In the genomic region with DNA sequence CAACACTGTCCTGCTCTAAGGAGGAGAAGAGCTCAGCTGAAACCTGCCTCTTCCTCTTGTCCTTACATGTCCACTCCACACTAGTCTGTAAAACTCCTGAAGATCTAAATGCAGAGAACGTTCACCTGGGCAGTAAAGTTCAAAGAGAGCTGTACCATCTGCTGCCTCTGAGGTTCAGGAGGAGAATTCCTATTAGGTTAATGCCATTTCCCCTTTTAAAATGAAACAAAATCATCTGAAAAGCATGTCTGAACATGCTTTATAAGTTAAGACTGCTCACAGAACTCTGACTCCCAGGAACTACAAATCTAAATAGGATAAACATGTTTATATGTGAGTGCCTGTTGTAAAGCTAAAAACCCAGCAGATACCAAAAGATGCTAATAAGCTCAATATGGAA, we compare ENCODE assay signal across 19 cellular contexts.
"Had no signal": no experiment of that assay in that cellular context is flagged by ENCODE, and none has a peak within 500 bp of the region (broad histone marks: within the 10 kb centered on the region; RNA-seq: fewer than 3 reads in every experiment).

No MANE protein-coding gene starts in this region.

- H3K9me3 ChIP-seq: gastrocnemius medialis, heart right ventricle, lower lobe of right lung, tibial artery, uterus had no signal

- H3K4me1 ChIP-seq: gastrocnemius medialis, heart right ventricle, lower lobe of right lung, parathyroid adenoma, uterus had no signal

- H3K27ac Mint-ChIP-seq: activated CD4-positive, alpha-beta memory T cell treated with anti-CD3 and anti-CD28 coated beads for 36 hours; stimulated activated memory B cell treated with anti-CD40 and anti-IgM and Interleukin-4, amounts not matched to agents 10 μg/mL and 1 μg/mL and 100 μg/mL, for 72 hours; T-cell had no signal

- H3K9me3 Mint-ChIP-seq: activated CD4-positive, alpha-beta memory T cell treated with anti-CD3 and anti-CD28 coated beads for 36 hours; activated naive CD4-positive, alpha-beta T cell treated with anti-CD3 and anti-CD28 coated beads, Interleukin-2, amount 50 U/mL, for 72 hours; activated T-cell treated with anti-CD3 and anti-CD28 coated beads, Interleukin-2, amount 50 U/mL, for 4 hours; central memory CD8-positive, alpha-beta T cell; stimulated activated memory B cell treated with anti-CD40 and anti-IgM and Interleukin-4, amounts not matched to agents 10 μg/mL and 1 μg/mL and 100 μg/mL, for 72 hours; T-cell had no signal

- H3K79me2 ChIP-seq: parathyroid adenoma had no signal

- H3K4me3 ChIP-seq: gastrocnemius medialis, heart right ventricle, lower lobe of right lung, tibial artery, uterus had no signal

- ATAC-seq: activated naive CD4-positive, alpha-beta T cell treated with anti-CD3 and anti-CD28 coated beads, Interleukin-2, amount 50 U/mL, for 72 hours; activated T-cell treated with anti-CD3 and anti-CD28 coated beads, Interleukin-2, amount 50 U/mL, for 4 hours; gastrocnemius medialis; heart right ventricle; left cardiac atrium; lower lobe of right lung; stimulated activated memory B cell treated with anti-CD40 and anti-IgM and Interleukin-4, amounts not matched to agents 10 μg/mL and 1 μg/mL and 100 μg/mL, for 72 hours; T-cell had no signal

- DNase-seq: activated CD4-positive, alpha-beta memory T cell treated with anti-CD3 and anti-CD28 coated beads for 36 hours; activated CD4-positive, alpha-beta T cell treated with anti-CD3 and anti-CD28 coated beads for 1 hour; activated gamma-delta T cell; activated T-cell treated with anti-CD3 and anti-CD28 coated beads, Interleukin-2, amount 50 U/mL, for 4 hours; cortex of kidney; effector CD8-positive, alpha-beta T cell; gastrocnemius medialis; heart right ventricle; left cardiac atrium; lower lobe of right lung; stimulated activated CD4-positive, alpha-beta T cell treated with anti-CD3 and anti-CD28 coated beads, Interleukin-12 subunit alpha, Interleukin-12 subunit beta, amount 100 ng/mL, for 4 hours; T-cell; T-helper 9 cell; tibial artery; uterus had no signal

- H2AFZ ChIP-seq: parathyroid adenoma had no signal

- H3K36me3 ChIP-seq: gastrocnemius medialis, heart right ventricle, lower lobe of right lung, tibial artery, uterus had no signal

- H3K4me3 Mint-ChIP-seq: activated CD4-positive, alpha-beta memory T cell treated with anti-CD3 and anti-CD28 coated beads for 36 hours; activated T-cell treated with anti-CD3 and anti-CD28 coated beads, Interleukin-2, amount 50 U/mL, for 4 hours; central memory CD8-positive, alpha-beta T cell; stimulated activated memory B cell treated with anti-CD40 and anti-IgM and Interleukin-4, amounts not matched to agents 10 μg/mL and 1 μg/mL and 100 μg/mL, for 72 hours; T-cell had no signal

- H3K27me3 Mint-ChIP-seq: activated CD4-positive, alpha-beta memory T cell treated with anti-CD3 and anti-CD28 coated beads for 36 hours; central memory CD8-positive, alpha-beta T cell; stimulated activated memory B cell treated with anti-CD40 and anti-IgM and Interleukin-4, amounts not matched to agents 10 μg/mL and 1 μg/mL and 100 μg/mL, for 72 hours; T-cell had no signal

- H3K27ac ChIP-seq: gastrocnemius medialis, heart right ventricle, lower lobe of right lung, parathyroid adenoma, tibial artery, uterus had no signal

- H3K4me1 Mint-ChIP-seq: central memory CD8-positive, alpha-beta T cell; stimulated activated memory B cell treated with anti-CD40 and anti-IgM and Interleukin-4, amounts not matched to agents 10 μg/mL and 1 μg/mL and 100 μg/mL, for 72 hours; T-cell had no signal

- H3K36me3 Mint-ChIP-seq: activated CD4-positive, alpha-beta memory T cell treated with anti-CD3 and anti-CD28 coated beads for 36 hours; activated naive CD4-positive, alpha-beta T cell treated with anti-CD3 and anti-CD28 coated beads, Interleukin-2, amount 50 U/mL, for 72 hours had no signal

- H3K9ac ChIP-seq: parathyroid adenoma had no signal

- H3K27me3 ChIP-seq: heart right ventricle, tibial artery, uterus had no signal
